Comparison of ENCODE assay signal across 23 cellular contexts in genomic region chr6:90621581-90621980, GRCh38. TPM values are rescaled to one million over a fixed set of nuclear protein-coding genes. Genes with fewer than 3 reads are reported as not detected.
DNase-seq lines count a peak whose midpoint lies in the region; ATAC-seq, FAIRE-seq and TF ChIP-seq lines count a peak whose summit lies in the region.
"Had no signal": no experiment of that assay in that cellular context is flagged by ENCODE, and none has a peak within 500 bp of the region (broad histone marks: within the 10 kb centered on the region; RNA-seq: fewer than 3 reads in every experiment).

No MANE protein-coding gene starts in this region.

- H3K9me3 ChIP-seq in keratinocyte (ENCODE audit: control insufficient read depth, low read depth, low read length) (no peaks in the 10 kb centered on the region), tibial nerve (no peaks in the 10 kb centered on the region)
- H3K9me3 ChIP-seq: A549; BE2C; BLaER1 treated with 17β-estradiol and CSF1 and Interleukin-3, amounts not matched to agents 10 nM and 100 nM had no signal

- DNase-seq in NCI-H1694 treated with DMSO at 0.1 percent for 48 hours (lab: John Stamatoyannopoulos, UW) (peak; percentile 9), NCI-H1694 (lab: John Stamatoyannopoulos, UW) (no peak), NCI-H69 (lab: John Stamatoyannopoulos, UW) (peak; percentile 38), keratinocyte (ENCODE audit: low read depth, low spot score) (no peak), tibial nerve (ENCODE audit: low spot score in 2 of 2) (no peak)
- DNase-seq: 8988T; ACHN; AML-193; BE2C; CD4-positive, alpha-beta T cell; CD8-positive, alpha-beta memory T cell; DMS153; DND-41; GDM1; H9 had no signal

- H3K4me3 ChIP-seq in keratinocyte (ENCODE audit: control insufficient read depth in 2 of 3, extremely low read depth in 1 of 3, insufficient read depth in 2 of 3, low read depth in 1 of 3, low read length in 3 of 3), result no peak overlapping the region
- H3K4me3 ChIP-seq in tibial nerve, result no peak overlapping the region
- H3K4me3 ChIP-seq: A549; BLaER1 treated with 17β-estradiol and CSF1 and Interleukin-3, amounts not matched to agents 10 nM and 100 nM; GM23338 had no signal

- dilution Hi-C loops in keratinocyte (cut with MboI; ENCODE audit: extremely low pct_ligation_motif_present, low sequenced_read_pairs), result no loop called here

- WGBS in tibial nerve, 2 donors, result 81 to 91% methylated on average over 2 of the region's 2 CpGs

- H3K9me1 ChIP-seq in keratinocyte (ENCODE audit: control insufficient read depth, extremely low read depth, insufficient read depth, low read length), result no peaks in the 10 kb centered on the region

- no peak overlapping the region for H3K9ac ChIP-seq in keratinocyte (ENCODE audit: control insufficient read depth, extremely low read depth, insufficient read depth, low read length)
- H3K9ac ChIP-seq: BLaER1 treated with 17β-estradiol and CSF1 and Interleukin-3, amounts not matched to agents 10 nM and 100 nM had no signal

- TF ChIP-seq EP300 in tibial nerve (IDR thresholded peaks at IDR 0.05), result no peak

- H2AFZ ChIP-seq in keratinocyte (ENCODE audit: control insufficient read depth, low read length), result no peak overlapping the region
- H2AFZ ChIP-seq: GM23338 had no signal

- H3K27ac ChIP-seq in keratinocyte (ENCODE audit: control insufficient read depth, insufficient read depth, low read length), result no peak overlapping the region
- no peak overlapping the region for H3K27ac ChIP-seq in tibial nerve
- H3K27ac ChIP-seq: A549; BLaER1 treated with 17β-estradiol and CSF1 and Interleukin-3, amounts not matched to agents 10 nM and 100 nM had no signal

- no peaks in the 10 kb centered on the region for H3K27me3 ChIP-seq in keratinocyte (ENCODE audit: control insufficient read depth, extremely low read depth, insufficient read depth, low read length)
- H3K27me3 ChIP-seq in tibial nerve, result no peaks in the 10 kb centered on the region
- H3K27me3 ChIP-seq: BLaER1 treated with 17β-estradiol and CSF1 and Interleukin-3, amounts not matched to agents 10 nM and 100 nM had no signal

- ATAC-seq in HG02852 (IDR thresholded peaks at IDR 0.05; ENCODE audit: unreplicated experiment), result no peak
- ATAC-seq: A549, GM23338, HCT116 had no signal

- H3K4me1 ChIP-seq in keratinocyte (ENCODE audit: control insufficient read depth, extremely low read depth, insufficient read depth, low read length) (no peaks in the 10 kb centered on the region), tibial nerve (no peaks in the 10 kb centered on the region)
- H3K4me1 ChIP-seq: A549; BE2C; BLaER1 treated with 17β-estradiol and CSF1 and Interleukin-3, amounts not matched to agents 10 nM and 100 nM had no signal

- no peak for TF ChIP-seq POLR2A in tibial nerve (IDR thresholded peaks at IDR 0.05)

- H3K36me3 ChIP-seq in keratinocyte (ENCODE audit: control insufficient read depth in 2 of 2, extremely low read depth in 1 of 2, insufficient read depth in 2 of 2, low read length in 2 of 2) (no peaks in the 10 kb centered on the region), tibial nerve (no peaks in the 10 kb centered on the region)
- H3K36me3 ChIP-seq: BE2C; BLaER1 treated with 17β-estradiol and CSF1 and Interleukin-3, amounts not matched to agents 10 nM and 100 nM had no signal

- H3K79me2 ChIP-seq in keratinocyte (ENCODE audit: control insufficient read depth, insufficient read depth, low read length), result no peaks in the 10 kb centered on the region

- H4K20me1 ChIP-seq in keratinocyte (ENCODE audit: control insufficient read depth, extremely low read depth, insufficient read depth, low read length), result no peaks in the 10 kb centered on the region
- H4K20me1 ChIP-seq: BLaER1 treated with 17β-estradiol and CSF1 and Interleukin-3, amounts not matched to agents 10 nM and 100 nM had no signal

- TF ChIP-seq CTCF in keratinocyte (optimal IDR thresholded peaks at IDR 0.05 in 1 of 3, IDR thresholded peaks at IDR 0.05 in 1 of 3, conservative IDR thresholded peaks at IDR 0.05 in 1 of 3; ENCODE audit: extremely low read depth in 1 of 3, insufficient read depth in 2 of 3, low read length in 3 of 3) (no peak), tibial nerve (IDR thresholded peaks at IDR 0.05) (no peak)

- FAIRE-seq in keratinocyte (lab: Jason Lieb, UNC), result peak; percentile 13
- FAIRE-seq: A549, D721Med, GM12891, GM18507 had no signal

- no peak overlapping the region for H3K4me2 ChIP-seq in keratinocyte (ENCODE audit: control insufficient read depth, extremely low read depth, insufficient read depth, low read depth, low read length)
- H3K4me2 ChIP-seq: A549; BLaER1 treated with 17β-estradiol and CSF1 and Interleukin-3, amounts not matched to agents 10 nM and 100 nM; GM23338 had no signal

RNA-seq across cellular contexts. Expression of gene MAP3K7, which starts 34.7 kb away (rescaled TPM):
- 31.4 to 43.5 TPM (median 34.0 TPM) in 3 replicates for polyA plus RNA-seq in keratinocyte
- polyA plus RNA-seq in keratinocyte (2011; ENCODE audit: low read depth), result 13.1 TPM
- polyA plus RNA-seq in keratinocyte (2011; cell fraction: cytosol; rRNA removed), result 24.2 and 36.9 TPM in 2 replicates
- polyA plus RNA-seq in keratinocyte (2011; cell fraction: nucleus; rRNA removed), result 39.1 and 49.3 TPM in 2 replicates
- 21.4 and 23.4 TPM in 2 replicates for polyA plus RNA-seq in keratinocyte (2012; ENCODE audit: low replicate concordance)
- 13.0 to 43.4 TPM (median 23.8 TPM) in 3 replicates for polyA minus RNA-seq in keratinocyte
- polyA minus RNA-seq in keratinocyte (2011; cell fraction: cytosol; rRNA and poly(A)+ RNA removed), result 19.2 TPM
- 24.7 and 47.2 TPM in 2 replicates for polyA minus RNA-seq in keratinocyte (2011; cell fraction: nucleus; rRNA and poly(A)+ RNA removed)
- total RNA-seq in tibial nerve, result 10 to 100 TPM; 25.2 to 35.4 (median 30.6) TPM

Comparison
In these comparisons a context has a peak if more than half of its experiments do, and no peak if none do; other contexts are left out.
1. DNase-seq: peak in NCI-H1694 treated with DMSO at 0.1 percent for 48 hours (single experiment) and NCI-H69 (single experiment); none in NCI-H1694 (single experiment), keratinocyte (single experiment) and tibial nerve (0 of 2).